1 cellular context compared by ENCODE assay signal in genomic region chr17:8421571-8421970, GRCh38.
TF ChIP-seq lines count a peak whose summit lies in the region.

No MANE protein-coding gene starts in this region.

TF ChIP-seq in liver, 16 proteins besides CTCF, POLR2A, EP300 and RAD21 (continued from another document):
- no peak for TF ChIP-seq REST (IDR thresholded peaks at IDR 0.05)
- no peak for TF ChIP-seq YY1 (IDR thresholded peaks at IDR 0.05)
- TF ChIP-seq TAF1 (conservative IDR thresholded peaks at IDR 0.05), result no peak
- TF ChIP-seq HNF4A (conservative IDR thresholded peaks at IDR 0.05), result no peak
- TF ChIP-seq HNF4G (IDR thresholded peaks at IDR 0.05), result no peak
- no peak for TF ChIP-seq ZBTB33 (IDR thresholded peaks at IDR 0.05)
- TF ChIP-seq NR2F2 (IDR thresholded peaks at IDR 0.05), result no peak
- TF ChIP-seq MAX (IDR thresholded peaks at IDR 0.05), result no peak
- TF ChIP-seq GABPA (IDR thresholded peaks at IDR 0.05 in 1 of 2, conservative IDR thresholded peaks at IDR 0.05 in 1 of 2), result no peak
- no peak for TF ChIP-seq JUND (IDR thresholded peaks at IDR 0.05)
